2 cellular contexts compared by ENCODE assay signal in the genomic region with DNA sequence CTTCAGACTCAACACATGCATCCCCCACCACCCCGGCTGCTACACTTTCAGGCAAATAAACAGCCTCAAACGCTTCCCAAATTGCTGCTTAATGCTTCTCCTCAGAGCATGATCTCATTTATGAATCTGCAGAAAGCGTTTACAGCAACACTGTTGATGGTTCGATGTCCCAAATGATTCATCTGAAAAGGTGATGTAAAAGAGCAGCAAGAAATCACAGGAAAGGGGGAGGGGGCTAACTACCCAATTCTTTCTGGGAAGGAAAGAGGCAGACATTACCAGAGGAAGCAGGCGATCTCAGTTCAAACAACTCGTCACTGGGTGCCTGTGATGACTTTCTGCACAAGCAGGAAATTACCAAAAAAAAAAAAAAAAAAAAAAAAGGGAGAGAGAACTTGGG.
A peak's percentile ranks its signal among the peaks of the same experiment; 100 is the strongest.
TF ChIP-seq lines count a peak whose summit lies in the region.

No MANE protein-coding gene starts in this region.

TF ChIP-seq in IMR-90, 13 proteins besides CTCF, POLR2A, EP300 and RAD21 (continued from another document):
- TF ChIP-seq SMC3 (IDR thresholded peaks at IDR 0.05; ENCODE audit: low read depth, low read length) (no peak), RFX5 (IDR thresholded peaks at IDR 0.05; ENCODE audit: low read depth, low read length) (no peak), CEBPB (IDR thresholded peaks at IDR 0.05; ENCODE audit: low read depth, low read length) (peak; percentile 75), MAFK (IDR thresholded peaks at IDR 0.05; ENCODE audit: low read depth, low read length) (no peak), CHD1 (IDR thresholded peaks at IDR 0.05; ENCODE audit: low read depth, low read length) (no peak), BHLHE40 (IDR thresholded peaks at IDR 0.05; ENCODE audit: low read depth, low read length) (peak; percentile 26; the same call in 1 of the 2 replicates), NFE2L2 (IDR thresholded peaks at IDR 0.05; ENCODE audit: low read depth, low read length) (0 out of 2 replicates have a peak, but pooled peaks have one; percentile 8), FOS (IDR thresholded peaks at IDR 0.05; ENCODE audit: low read depth, low read length) (peak; percentile 10; the same call in 1 of the 2 replicates), MAZ (IDR thresholded peaks at IDR 0.05; ENCODE audit: borderline replicate concordance, low read depth, low read length) (no peak)
- TF ChIP-seq, protein P1, sequence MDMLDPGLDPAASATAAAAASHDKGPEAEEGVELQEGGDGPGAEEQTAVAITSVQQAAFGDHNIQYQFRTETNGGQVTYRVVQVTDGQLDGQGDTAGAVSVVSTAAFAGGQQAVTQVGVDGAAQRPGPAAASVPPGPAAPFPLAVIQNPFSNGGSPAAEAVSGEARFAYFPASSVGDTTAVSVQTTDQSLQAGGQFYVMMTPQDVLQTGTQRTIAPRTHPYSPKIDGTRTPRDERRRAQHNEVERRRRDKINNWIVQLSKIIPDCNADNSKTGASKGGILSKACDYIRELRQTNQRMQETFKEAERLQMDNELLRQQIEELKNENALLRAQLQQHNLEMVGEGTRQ (IDR thresholded peaks at IDR 0.05; ENCODE audit: low read depth, low read length), result no peak

TF ChIP-seq in K562, 482 proteins besides CTCF, POLR2A, EP300 and RAD21 (continued from another document):
- TF ChIP-seq, protein P2, sequence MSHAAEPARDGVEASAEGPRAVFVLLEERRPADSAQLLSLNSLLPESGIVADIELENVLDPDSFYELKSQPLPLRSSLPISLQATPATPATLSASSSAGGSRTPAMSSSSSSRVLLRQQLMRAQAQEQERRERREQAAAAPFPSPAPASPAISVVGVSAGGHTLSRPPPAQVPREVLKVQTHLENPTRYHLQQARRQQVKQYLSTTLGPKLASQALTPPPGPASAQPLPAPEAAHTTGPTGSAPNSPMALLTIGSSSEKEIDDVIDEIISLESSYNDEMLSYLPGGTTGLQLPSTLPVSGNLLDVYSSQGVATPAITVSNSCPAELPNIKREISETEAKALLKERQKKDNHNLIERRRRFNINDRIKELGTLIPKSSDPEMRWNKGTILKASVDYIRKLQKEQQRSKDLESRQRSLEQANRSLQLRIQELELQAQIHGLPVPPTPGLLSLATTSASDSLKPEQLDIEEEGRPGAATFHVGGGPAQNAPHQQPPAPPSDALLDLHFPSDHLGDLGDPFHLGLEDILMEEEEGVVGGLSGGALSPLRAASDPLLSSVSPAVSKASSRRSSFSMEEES (CRISPR knock-in tag; IDR thresholded peaks at IDR 0.05), result no peak
- no peak for TF ChIP-seq POLR3A (IDR thresholded peaks at IDR 0.05; ENCODE audit: borderline replicate concordance, extremely low read depth, insufficient read depth, insufficient read length)
- TF ChIP-seq, protein P3, sequence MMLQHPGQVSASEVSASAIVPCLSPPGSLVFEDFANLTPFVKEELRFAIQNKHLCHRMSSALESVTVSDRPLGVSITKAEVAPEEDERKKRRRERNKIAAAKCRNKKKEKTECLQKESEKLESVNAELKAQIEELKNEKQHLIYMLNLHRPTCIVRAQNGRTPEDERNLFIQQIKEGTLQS (IDR thresholded peaks at IDR 0.05), result peak; percentile 41; the same call in 1 of the 2 replicates
- TF ChIP-seq, protein P3 (CRISPR knock-in tag; conservative IDR thresholded peaks at IDR 0.05), result no peak
TF ChIP-seq in K562: peak in this region for 2.
